In the genomic region with DNA sequence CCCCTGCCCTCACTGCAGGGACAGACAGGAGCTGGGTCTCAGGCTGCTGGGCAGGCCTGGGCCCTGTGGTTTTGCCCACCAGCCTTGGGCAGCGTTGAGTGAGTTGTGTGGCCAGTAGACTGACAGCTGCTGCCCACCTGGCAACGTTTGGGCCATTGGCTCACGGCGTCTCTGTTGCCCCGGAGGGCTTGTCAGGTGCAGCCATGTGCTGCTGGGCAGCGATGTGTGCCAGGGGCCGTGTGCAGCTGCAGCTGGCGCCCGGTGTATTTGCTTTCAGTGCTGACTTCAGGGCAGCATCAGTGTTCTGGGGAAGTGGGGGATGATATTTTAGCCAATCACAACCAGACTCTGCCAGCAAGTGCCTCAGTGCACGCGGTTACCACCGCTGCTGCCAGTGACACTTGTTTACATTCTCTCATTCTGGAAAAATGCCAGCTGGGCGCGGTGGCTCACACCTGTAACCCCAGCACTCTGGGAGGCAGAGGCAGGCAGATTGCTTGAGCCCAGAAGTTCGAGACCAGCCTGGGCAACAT, we compare ENCODE assay signal across 2 cellular contexts.
TF ChIP-seq lines count a peak whose summit lies in the region.

No MANE protein-coding gene starts in this region.

TF ChIP-seq in Ishikawa, 13 proteins besides CTCF, POLR2A, EP300 and RAD21:
- peak; percentile 58; the same call in 1 of the 2 replicates for TF ChIP-seq NFIC (IDR thresholded peaks at IDR 0.05)
- no peak for TF ChIP-seq CEBPB (IDR thresholded peaks at IDR 0.05)

TF ChIP-seq in HepG2, 621 proteins besides CTCF, POLR2A, EP300 and RAD21:
- TF ChIP-seq, protein P1, sequence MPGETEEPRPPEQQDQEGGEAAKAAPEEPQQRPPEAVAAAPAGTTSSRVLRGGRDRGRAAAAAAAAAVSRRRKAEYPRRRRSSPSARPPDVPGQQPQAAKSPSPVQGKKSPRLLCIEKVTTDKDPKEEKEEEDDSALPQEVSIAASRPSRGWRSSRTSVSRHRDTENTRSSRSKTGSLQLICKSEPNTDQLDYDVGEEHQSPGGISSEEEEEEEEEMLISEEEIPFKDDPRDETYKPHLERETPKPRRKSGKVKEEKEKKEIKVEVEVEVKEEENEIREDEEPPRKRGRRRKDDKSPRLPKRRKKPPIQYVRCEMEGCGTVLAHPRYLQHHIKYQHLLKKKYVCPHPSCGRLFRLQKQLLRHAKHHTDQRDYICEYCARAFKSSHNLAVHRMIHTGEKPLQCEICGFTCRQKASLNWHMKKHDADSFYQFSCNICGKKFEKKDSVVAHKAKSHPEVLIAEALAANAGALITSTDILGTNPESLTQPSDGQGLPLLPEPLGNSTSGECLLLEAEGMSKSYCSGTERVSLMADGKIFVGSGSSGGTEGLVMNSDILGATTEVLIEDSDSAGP (CRISPR knock-in tag; IDR thresholded peaks at IDR 0.05; ENCODE audit: borderline replicate concordance) = 0 out of 2 replicates have a peak, but pooled peaks have one; percentile 19
- TF ChIP-seq HMG20A (CRISPR knock-in tag; IDR thresholded peaks at IDR 0.05; ENCODE audit: borderline replicate concordance) (no peak), AGO2 (optimal IDR thresholded peaks at IDR 0.05; ENCODE audit: low read depth, low read length) (peak; percentile 67), SMYD3 (CRISPR knock-in tag; IDR thresholded peaks at IDR 0.05) (no peak), ZBTB33 (CRISPR knock-in tag; IDR thresholded peaks at IDR 0.05) (peak; percentile 98), ZNF296 (CRISPR knock-in tag; conservative IDR thresholded peaks at IDR 0.05) (no peak), GATAD2A (CRISPR knock-in tag; IDR thresholded peaks at IDR 0.05) (no peak), BRCA1 (CRISPR knock-in tag; IDR thresholded peaks at IDR 0.05) (no peak), HNRNPL (IDR thresholded peaks at IDR 0.05; ENCODE audit: low read depth, low read length) (0 out of 2 replicates have a peak, but pooled peaks have one; percentile 28), ZNF749 (CRISPR knock-in tag; IDR thresholded peaks at IDR 0.05; ENCODE audit: borderline replicate concordance) (no peak), ONECUT2 (CRISPR knock-in tag; IDR thresholded peaks at IDR 0.05) (no peak), ZBTB14 (CRISPR knock-in tag; IDR thresholded peaks at IDR 0.05) (no peak), ZNF460 (CRISPR knock-in tag; IDR thresholded peaks at IDR 0.05; ENCODE audit: borderline replicate concordance) (peak; percentile 81), JUND (CRISPR knock-in tag; IDR thresholded peaks at IDR 0.05) (no peak), SRSF9 (IDR thresholded peaks at IDR 0.05; ENCODE audit: borderline replicate concordance, insufficient read depth, low read depth, low read length, poor library complexity, severe bottlenecking) (no peak)
- TF ChIP-seq, protein P2, sequence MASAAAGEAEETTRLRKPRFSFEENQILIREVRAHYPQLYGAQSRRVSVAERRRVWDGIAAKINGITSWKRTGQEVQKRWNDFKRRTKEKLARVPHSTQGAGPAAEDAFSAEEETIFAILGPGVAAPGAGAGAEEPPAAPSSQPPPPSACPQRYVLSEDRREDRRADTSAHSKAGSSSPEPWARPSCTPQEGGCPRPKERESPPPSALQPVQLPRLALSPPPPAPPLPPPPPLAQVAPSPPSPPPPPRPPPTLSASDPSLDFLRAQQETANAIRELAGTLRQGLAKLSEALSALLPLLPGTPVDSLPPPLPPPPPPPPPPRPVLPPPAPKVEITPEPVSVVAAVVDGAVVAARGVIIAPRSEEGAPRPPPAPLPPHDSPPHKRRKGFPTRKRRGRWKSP (CRISPR knock-in tag; IDR thresholded peaks at IDR 0.05) = no peak
- TF ChIP-seq, protein P3, sequence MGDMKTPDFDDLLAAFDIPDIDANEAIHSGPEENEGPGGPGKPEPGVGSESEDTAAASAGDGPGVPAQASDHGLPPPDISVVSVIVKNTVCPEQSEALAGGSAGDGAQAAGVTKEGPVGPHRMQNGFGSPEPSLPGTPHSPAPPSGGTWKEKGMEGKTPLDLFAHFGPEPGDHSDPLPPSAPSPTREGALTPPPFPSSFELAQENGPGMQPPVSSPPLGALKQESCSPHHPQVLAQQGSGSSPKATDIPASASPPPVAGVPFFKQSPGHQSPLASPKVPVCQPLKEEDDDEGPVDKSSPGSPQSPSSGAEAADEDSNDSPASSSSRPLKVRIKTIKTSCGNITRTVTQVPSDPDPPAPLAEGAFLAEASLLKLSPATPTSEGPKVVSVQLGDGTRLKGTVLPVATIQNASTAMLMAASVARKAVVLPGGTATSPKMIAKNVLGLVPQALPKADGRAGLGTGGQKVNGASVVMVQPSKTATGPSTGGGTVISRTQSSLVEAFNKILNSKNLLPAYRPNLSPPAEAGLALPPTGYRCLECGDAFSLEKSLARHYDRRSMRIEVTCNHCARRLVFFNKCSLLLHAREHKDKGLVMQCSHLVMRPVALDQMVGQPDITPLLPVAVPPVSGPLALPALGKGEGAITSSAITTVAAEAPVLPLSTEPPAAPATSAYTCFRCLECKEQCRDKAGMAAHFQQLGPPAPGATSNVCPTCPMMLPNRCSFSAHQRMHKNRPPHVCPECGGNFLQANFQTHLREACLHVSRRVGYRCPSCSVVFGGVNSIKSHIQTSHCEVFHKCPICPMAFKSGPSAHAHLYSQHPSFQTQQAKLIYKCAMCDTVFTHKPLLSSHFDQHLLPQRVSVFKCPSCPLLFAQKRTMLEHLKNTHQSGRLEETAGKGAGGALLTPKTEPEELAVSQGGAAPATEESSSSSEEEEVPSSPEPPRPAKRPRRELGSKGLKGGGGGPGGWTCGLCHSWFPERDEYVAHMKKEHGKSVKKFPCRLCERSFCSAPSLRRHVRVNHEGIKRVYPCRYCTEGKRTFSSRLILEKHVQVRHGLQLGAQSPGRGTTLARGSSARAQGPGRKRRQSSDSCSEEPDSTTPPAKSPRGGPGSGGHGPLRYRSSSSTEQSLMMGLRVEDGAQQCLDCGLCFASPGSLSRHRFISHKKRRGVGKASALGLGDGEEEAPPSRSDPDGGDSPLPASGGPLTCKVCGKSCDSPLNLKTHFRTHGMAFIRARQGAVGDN (CRISPR knock-in tag; IDR thresholded peaks at IDR 0.05) = peak; percentile 20; the same call in 1 of the 2 replicates
